Comparison of ENCODE assay signal across 22 cellular contexts in the genomic region with DNA sequence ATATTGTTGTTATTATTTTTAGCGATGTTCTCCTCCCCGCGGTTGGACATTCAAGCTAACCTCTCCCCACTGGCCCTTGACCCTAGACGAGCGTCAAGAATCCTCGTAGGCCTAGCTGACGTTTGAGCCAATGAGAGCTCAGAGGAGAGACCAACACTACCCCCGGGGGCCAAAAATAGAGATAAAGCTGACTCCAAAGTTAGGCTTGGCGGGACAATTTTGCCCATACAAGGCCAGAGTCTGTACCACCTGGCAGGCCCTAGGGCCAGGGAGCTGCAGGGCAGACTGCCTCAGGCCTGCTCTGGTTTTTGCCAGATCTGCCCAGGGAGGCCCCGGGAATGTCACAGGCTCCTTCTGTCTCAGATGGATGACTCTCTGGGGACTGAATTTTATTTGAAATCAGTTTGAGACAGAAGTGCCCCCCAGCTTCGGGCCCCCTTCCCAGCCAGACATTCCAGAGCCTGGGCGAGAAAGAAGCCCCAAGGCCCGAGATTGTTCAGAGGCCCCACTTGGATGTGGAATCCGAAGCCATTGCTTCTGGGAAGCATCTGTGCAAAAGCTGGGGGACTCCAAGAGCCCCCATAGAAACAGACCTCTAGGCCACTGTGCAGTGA. TPM values are rescaled to one million over a fixed set of nuclear protein-coding genes. Genes with fewer than 3 reads are reported as not detected.
DNase-seq lines count a peak whose midpoint lies in the region; ATAC-seq and TF ChIP-seq lines count a peak whose summit lies in the region.
"Had no signal": no experiment of that assay in that cellular context is flagged by ENCODE, and none has a peak within 500 bp of the region (broad histone marks: within the 10 kb centered on the region; RNA-seq: fewer than 3 reads in every experiment).

No MANE protein-coding gene starts in this region.

- H3K36me3 ChIP-seq in thyroid gland: no peaks in the 10 kb centered on the region

- intact Hi-C loops in thyroid gland (cut with DNase I): no loop called here

- H3K4me1 Mint-ChIP-seq in glutamatergic neuron (ENCODE audit: low read depth, unreplicated experiment): peaks cover 21% of the 10 kb centered on the region
- H3K4me1 Mint-ChIP-seq in nephron: peaks cover 60% of the 10 kb centered on the region
- no peaks in the 10 kb centered on the region for H3K4me1 Mint-ChIP-seq in endothelial cell (ENCODE audit: unreplicated experiment)
- H3K4me1 Mint-ChIP-seq in immature natural killer cell: no peaks in the 10 kb centered on the region
- H3K4me1 Mint-ChIP-seq: activated CD4-positive, alpha-beta T cell treated with anti-CD3 and anti-CD28 coated beads for 36 hours had no signal

- DNase-seq in SK-N-DZ (ENCODE audit: low spot score) (peak; percentile 47), glutamatergic neuron (peak; percentile 12), thyroid gland (no peak), endothelial cell (ENCODE audit: low spot score) (no peak), immature natural killer cell (no peak)
- DNase-seq: activated CD4-positive, alpha-beta T cell treated with anti-CD3 and anti-CD28 coated beads for 36 hours; activated gamma-delta T cell treated with Interleukin-2 at 50 U/mL for 16 hours; foreskin melanocyte; GDM1; GM23248; KG1; NCI-H1048; NCI-H69; PC-9; stimulated activated CD4-positive, alpha-beta T cell treated with anti-CD3 and anti-CD28 coated beads, Interleukin-2, amount 100 ng/mL, for 48 hours had no signal

- H3K36me3 Mint-ChIP-seq in glutamatergic neuron (ENCODE audit: unreplicated experiment) (no peaks in the 10 kb centered on the region), nephron (ENCODE audit: low read depth) (no peaks in the 10 kb centered on the region), endothelial cell (ENCODE audit: low read depth, unreplicated experiment) (no peaks in the 10 kb centered on the region), immature natural killer cell (no peaks in the 10 kb centered on the region)

- H3K27me3 ChIP-seq in thyroid gland: no peaks in the 10 kb centered on the region

- no peaks in the 10 kb centered on the region for H3K9me3 ChIP-seq in thyroid gland

- no peak overlapping the region for H3K27ac Mint-ChIP-seq in glutamatergic neuron (ENCODE audit: unreplicated experiment)
- peak overlapping the region in 2 of 3 experiments; percentile 50 to 64 for H3K27ac Mint-ChIP-seq in nephron
- H3K27ac Mint-ChIP-seq in endothelial cell (ENCODE audit: unreplicated experiment): no peak overlapping the region
- no peak overlapping the region for H3K27ac Mint-ChIP-seq in immature natural killer cell
- H3K27ac Mint-ChIP-seq: activated CD4-positive, alpha-beta T cell treated with anti-CD3 and anti-CD28 coated beads for 36 hours had no signal

- H3K9me3 Mint-ChIP-seq in glutamatergic neuron (ENCODE audit: unreplicated experiment) (peaks cover 6% of the 10 kb centered on the region), nephron (no peaks in the 10 kb centered on the region), endothelial cell (ENCODE audit: unreplicated experiment) (no peaks in the 10 kb centered on the region), immature natural killer cell (no peaks in the 10 kb centered on the region)

- ATAC-seq in GM19328 (IDR thresholded peaks at IDR 0.05; ENCODE audit: unreplicated experiment) (no peak), GM19463 (IDR thresholded peaks at IDR 0.05; ENCODE audit: unreplicated experiment) (no peak)
- ATAC-seq: activated CD4-positive, alpha-beta T cell treated with anti-CD3 and anti-CD28 coated beads for 36 hours; GM12878; SK-N-SH treated with all-trans-retinoic acid at 6 μM for 48 hours had no signal

- H3K27me3 Mint-ChIP-seq in glutamatergic neuron (ENCODE audit: unreplicated experiment) (peaks cover 6% of the 10 kb centered on the region), nephron (ENCODE audit: low read depth) (peaks cover 16% of the 10 kb centered on the region), endothelial cell (ENCODE audit: unreplicated experiment) (peaks cover 4% of the 10 kb centered on the region), immature natural killer cell (ENCODE audit: low read depth in 3 of 3) (peaks cover 0 to 2% (median 0%) of the 10 kb centered on the region in 3 donors)

- H3K27ac ChIP-seq in thyroid gland: peak overlapping the region in 2 of 3 donors; percentile 1 to 65
- H3K27ac ChIP-seq: GM23248, PC-9 had no signal

- WGBS in thyroid gland, 2 donors: 59 to 80% methylated on average over 14 of the region's 14 CpGs

- H3K4me3 Mint-ChIP-seq in glutamatergic neuron (ENCODE audit: unreplicated experiment) (no peak overlapping the region), nephron (no peak overlapping the region), endothelial cell (ENCODE audit: unreplicated experiment) (no peak overlapping the region), immature natural killer cell (no peak overlapping the region)
- H3K4me3 Mint-ChIP-seq: activated CD4-positive, alpha-beta T cell treated with anti-CD3 and anti-CD28 coated beads for 36 hours had no signal

- TF ChIP-seq POLR2A in thyroid gland (IDR thresholded peaks at IDR 0.05): no peak

- TF ChIP-seq CTCF in glutamatergic neuron (IDR thresholded peaks at IDR 0.05; ENCODE audit: partially characterized antibody, unreplicated experiment) (no peak), nephron (IDR thresholded peaks at IDR 0.05; ENCODE audit: unreplicated experiment in 3 of 3) (no peak), thyroid gland (IDR thresholded peaks at IDR 0.05) (no peak), endothelial cell (IDR thresholded peaks at IDR 0.05; ENCODE audit: unreplicated experiment) (no peak)

- H3K4me3 ChIP-seq in thyroid gland (replicated peaks in 1 of 3): no peak overlapping the region
- H3K4me3 ChIP-seq: GM12878, GM23248, PC-9 had no signal

- H3K4me1 ChIP-seq in thyroid gland: no peaks in the 10 kb centered on the region

RNA-seq across cellular contexts. Expression of gene ACCSL, which starts 40.8 kb away (rescaled TPM):
- polyA plus RNA-seq in SK-N-DZ (2014; cell fraction: cytosol; rRNA removed): not detected in 2 replicates
- not detected in 2 replicates for polyA plus RNA-seq in SK-N-DZ (2014; cell fraction: nucleus; rRNA removed)
- total RNA-seq in glutamatergic neuron (ENCODE audit: unreplicated experiment) (not detected), thyroid gland (not detected), endothelial cell (ENCODE audit: unreplicated experiment) (not detected)
- polyA plus RNA-seq in immature natural killer cell: not detected
- total RNA-seq: activated CD4-positive, alpha-beta T cell treated with anti-CD3 and anti-CD28 coated beads for 36 hours; chondrocyte; GM12878; GM23248; PC-9 had no signal
- polyA plus RNA-seq: GM23248, neural cell had no signal

RNA-seq across cellular contexts. Expression of gene ACCS, which starts 59.1 kb away (rescaled TPM):
- not detected in 2 replicates for polyA plus RNA-seq in SK-N-DZ (2014; cell fraction: cytosol; rRNA removed)
- 0.35 TPM in 1 of 2 replicates, not detected in the other for polyA plus RNA-seq in SK-N-DZ (2014; cell fraction: nucleus; rRNA removed)
- 45.1 TPM for total RNA-seq in glutamatergic neuron (ENCODE audit: unreplicated experiment)
- total RNA-seq in thyroid gland: 10 to 100 TPM; 14.4 to 23.2 (median 20.1) TPM
- 38.8 TPM for total RNA-seq in endothelial cell (ENCODE audit: unreplicated experiment)
- polyA plus RNA-seq in immature natural killer cell: 1 to 10 TPM; 1.8 to 4.8 (median 3.8) TPM
- polyA plus RNA-seq: neural cell had no signal

Comparison
In these comparisons a context has a peak if more than half of its experiments do, and no peak if none do; other contexts are left out.
1. DNase-seq: peak in SK-N-DZ (single experiment) and glutamatergic neuron (single experiment); none in thyroid gland (0 of 2), endothelial cell (single experiment) and immature natural killer cell (0 of 3).
2. H3K27ac Mint-ChIP-seq: peak in nephron (2 of 3); none in glutamatergic neuron (single experiment), endothelial cell (single experiment) and immature natural killer cell (0 of 6).